5 cellular contexts compared by ENCODE assay signal in the genomic region with DNA sequence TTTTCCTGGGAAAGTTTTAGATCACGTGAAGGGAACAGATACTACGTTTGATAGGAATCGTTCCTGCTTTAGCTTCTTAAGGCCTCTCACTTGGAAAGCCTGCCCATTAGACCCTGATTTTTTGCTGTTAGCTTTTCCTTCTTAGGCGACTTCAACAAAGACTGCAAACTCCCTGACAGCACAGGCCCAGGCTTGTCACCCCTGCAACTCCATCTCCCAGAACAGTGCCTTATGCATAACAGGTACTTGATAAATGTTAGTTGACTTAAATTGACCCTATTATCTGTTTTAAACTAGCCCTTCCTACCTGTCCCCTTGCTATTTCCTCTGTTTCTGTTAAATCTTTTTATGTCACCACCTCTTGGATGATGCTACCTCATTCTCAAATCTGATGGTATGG. TPM values are rescaled to one million over a fixed set of nuclear protein-coding genes. Genes with fewer than 3 reads are reported as not detected.
"Had no signal": no experiment of that assay in that cellular context is flagged by ENCODE, and none has a peak within 500 bp of the region (broad histone marks: within the 10 kb centered on the region; RNA-seq: fewer than 3 reads in every experiment).

No MANE protein-coding gene starts in this region.

RNA-seq across cellular contexts. Expression of a gene that starts 7.6 kb away (rescaled TPM):
- total RNA-seq: osteoblast, psoas muscle, subcutaneous adipose tissue, thoracic aorta had no signal
- polyA plus RNA-seq: heart right ventricle had no signal
